In genomic region chrX:129651756-129652564, GRCh38 we compare ENCODE assay signal across 2 cellular contexts.
TF ChIP-seq lines count a peak whose summit lies in the region.

No MANE protein-coding gene starts in this region.

TF ChIP-seq in IMR-90, 13 proteins besides CTCF, POLR2A, EP300 and RAD21:
- no peak for TF ChIP-seq MAZ (IDR thresholded peaks at IDR 0.05; ENCODE audit: borderline replicate concordance, low read depth, low read length)
- no peak for TF ChIP-seq MAFK (IDR thresholded peaks at IDR 0.05; ENCODE audit: low read depth, low read length)
- TF ChIP-seq NFE2L2 (IDR thresholded peaks at IDR 0.05; ENCODE audit: low read depth, low read length), result no peak

TF ChIP-seq in endothelial cell of umbilical vein, 7 proteins besides CTCF, POLR2A, EP300 and RAD21:
- TF ChIP-seq POLR2AphosphoS5 (IDR thresholded peaks at IDR 0.05; ENCODE audit: insufficient read depth, low read depth, low read length), result no peak
- no peak for TF ChIP-seq MAX (IDR thresholded peaks at IDR 0.05; ENCODE audit: insufficient read depth, insufficient read length)
- TF ChIP-seq FOS (IDR thresholded peaks at IDR 0.05; ENCODE audit: borderline replicate concordance, insufficient read depth, low read length), result no peak
- TF ChIP-seq EZH2 (IDR thresholded peaks at IDR 0.05; ENCODE audit: borderline replicate concordance, low read depth, low read length, severe bottlenecking), result no peak
- TF ChIP-seq MYC (IDR thresholded peaks at IDR 0.05; ENCODE audit: low read depth, low read length), result no peak
- no peak for TF ChIP-seq GATA2 (IDR thresholded peaks at IDR 0.05; ENCODE audit: insufficient read depth, insufficient read length, low read depth, low read length)
- TF ChIP-seq JUN (IDR thresholded peaks at IDR 0.05; ENCODE audit: borderline replicate concordance, insufficient read depth, insufficient read length, low read depth), result no peak
